ENCODE assay signal across 8 cellular contexts in the genomic region with DNA sequence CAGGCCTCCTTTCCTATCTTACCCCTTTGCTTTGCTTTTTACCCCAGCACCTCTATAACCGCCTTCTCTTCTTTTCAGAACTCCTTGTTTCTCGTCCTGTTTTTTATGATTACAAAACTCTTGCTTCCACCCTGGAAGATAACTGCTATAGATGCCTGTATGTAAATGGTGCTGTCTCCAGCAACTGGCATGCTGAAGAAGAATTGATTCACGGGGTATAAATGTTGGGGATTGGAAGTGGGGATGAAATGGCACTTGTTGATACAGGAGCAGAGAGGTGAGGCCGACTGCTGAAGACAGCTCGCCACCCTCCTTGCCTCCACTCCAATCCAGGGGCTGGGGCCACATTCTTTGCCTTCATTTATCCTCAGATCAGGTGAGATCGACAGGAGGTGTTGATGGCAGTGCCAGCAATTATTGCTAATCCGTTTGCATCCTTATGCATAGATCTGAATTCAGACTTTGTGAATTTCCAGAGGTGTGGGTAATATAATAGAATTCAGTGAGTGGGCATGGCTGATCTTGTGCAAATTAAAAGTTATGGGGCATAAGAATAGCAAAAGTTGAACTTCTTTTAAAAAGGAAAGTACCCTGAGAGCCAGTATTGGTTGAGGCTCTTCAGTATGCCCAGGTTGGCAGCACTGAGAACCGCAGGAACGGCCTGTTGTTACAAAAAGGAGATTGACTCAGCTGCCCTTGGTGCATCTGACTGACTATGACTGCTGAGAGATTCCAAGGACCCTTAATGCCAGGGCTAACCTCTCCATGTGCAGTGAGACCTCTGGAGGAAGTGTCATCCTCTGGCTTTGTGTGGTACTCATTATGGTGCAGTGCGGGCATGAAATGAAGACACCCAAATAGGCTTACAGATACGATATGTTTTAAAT. TPM values are rescaled to one million over a fixed set of nuclear protein-coding genes. Genes with fewer than 3 reads are reported as not detected.
DNase-seq lines count a peak whose midpoint lies in the region; ATAC-seq and TF ChIP-seq lines count a peak whose summit lies in the region.

No MANE protein-coding gene starts in this region.

- H3K27me3 ChIP-seq in OCI-LY3 (ENCODE audit: low read depth, low read length) (no peaks in the 10 kb centered on the region), ascending aorta (no peaks in the 10 kb centered on the region)

- DNase-seq in G401 (ENCODE audit: low spot score), result peak; percentile 69
- peak in 1 of 2 donors; percentile 69 for DNase-seq in ascending aorta (ENCODE audit: low spot score in 2 of 2)
- DNase-seq in immature natural killer cell, result peak in 2 of 3 donors; percentile 30 to 35
- DNase-seq in stimulated activated CD8-positive, alpha-beta memory T cell treated with anti-CD3 and anti-CD28 coated beads, Interleukin-4, amount 100 ng/mL, for 48 hours, result peak; percentile 68
- no peak for DNase-seq in NCI-H2171 (lab: John Stamatoyannopoulos, UW)
- DNase-seq in KG1 (lab: John Stamatoyannopoulos, UW), result no peak

- in situ Hi-C loops in G401 (cut with HindIII; ENCODE audit: low sequenced_read_pairs), result no loop called here

- H3K4me3 Mint-ChIP-seq in immature natural killer cell, result peak overlapping the region; percentile 95 to 97 (median 97)

- H3K36me3 ChIP-seq in OCI-LY3 (replicated peaks; ENCODE audit: low read depth, low read length) (peaks cover 76% of the 10 kb centered on the region), ascending aorta (peaks cover 37 to 62% of the 10 kb centered on the region in 2 donors)

- H3K4me1 ChIP-seq in OCI-LY3 (ENCODE audit: low read length) (peaks cover 59% of the 10 kb centered on the region), ascending aorta (peaks cover 4 to 29% of the 10 kb centered on the region in 2 donors)

- intact Hi-C loops in ascending aorta (cut with DNase I), result no loop called here

- TF ChIP-seq CTCF in OCI-LY3 (IDR thresholded peaks at IDR 0.05; ENCODE audit: low read depth, low read length) (no peak), ascending aorta (IDR thresholded peaks at IDR 0.05) (no peak)

- ATAC-seq in HG02852 (IDR thresholded peaks at IDR 0.05; ENCODE audit: unreplicated experiment), result no peak

- H3K36me3 Mint-ChIP-seq in immature natural killer cell, result peaks cover 17 to 42% (median 35%) of the 10 kb centered on the region in 3 donors

- H3K4me2 ChIP-seq in OCI-LY3 (ENCODE audit: low read length), result peak overlapping the region; percentile 92

- H3K9ac ChIP-seq in OCI-LY3 (ENCODE audit: low read length), result no peak overlapping the region

- no peak overlapping the region for H2AFZ ChIP-seq in OCI-LY3 (ENCODE audit: low read depth, low read length)

- peaks cover 100% of the 10 kb centered on the region for H3K79me2 ChIP-seq in OCI-LY3 (ENCODE audit: low read length)

- peaks cover 98% of the 10 kb centered on the region for H4K20me1 ChIP-seq in OCI-LY3 (ENCODE audit: insufficient read depth, low read length)

- H3K27ac Mint-ChIP-seq in immature natural killer cell, result peak overlapping the region; percentile 99 to 100 (median 99)

- H3K9me3 ChIP-seq in OCI-LY3 (ENCODE audit: insufficient read depth, low read length), result no peaks in the 10 kb centered on the region
- no peaks in the 10 kb centered on the region for H3K9me3 ChIP-seq in ascending aorta

- H3K27me3 Mint-ChIP-seq in immature natural killer cell (ENCODE audit: low read depth in 3 of 3), result peaks cover 42 to 58% (median 53%) of the 10 kb centered on the region in 3 donors

- peaks cover 83 to 89% of the 10 kb centered on the region in 2 donors for H3K4me1 Mint-ChIP-seq in immature natural killer cell

- H3K9me3 Mint-ChIP-seq in immature natural killer cell, result peaks cover 0 to 8% (median under 1%) of the 10 kb centered on the region in 6 donors

- H3K4me3 ChIP-seq in OCI-LY3 (ENCODE audit: low read length), result peak overlapping the region; percentile 82
- peak overlapping the region; percentile 56 to 80 for H3K4me3 ChIP-seq in ascending aorta

- H3K27ac ChIP-seq in OCI-LY3 (ENCODE audit: low read length) (0 out of 2 replicates have a peak overlapping the region, but pooled peaks have one; percentile 0), ascending aorta (peak overlapping the region; percentile 5 to 99)

RNA-seq across cellular contexts. Expression of a gene that starts 5.3 kb away (rescaled TPM):
- total RNA-seq in G401 (2014; rRNA removed; shearing (Covaris generic)), result 4.4 and 12.4 TPM in 2 replicates
- 180 TPM for total RNA-seq in ascending aorta
- 1 to 10 TPM in 2 of 3 donors, under 1 TPM in 1; 0.26 to 5.9 (median 1.4) TPM for polyA plus RNA-seq in immature natural killer cell

RNA-seq across cellular contexts. Expression of a gene that starts 41.5 kb away (rescaled TPM):
- total RNA-seq in G401 (2014; rRNA removed; shearing (Covaris generic)), result 31.1 and 40.1 TPM in 2 replicates
- total RNA-seq in ascending aorta, result 99.3 TPM
- 10 to 100 TPM; 62.8 to 73.5 (median 63.4) TPM for polyA plus RNA-seq in immature natural killer cell

RNA-seq across cellular contexts. Expression of a gene that starts 45.5 kb away (rescaled TPM):
- 1.1 TPM in 1 of 2 replicates, not detected in the other for total RNA-seq in G401 (2014; rRNA removed; shearing (Covaris generic))
- total RNA-seq in ascending aorta, result 11.4 TPM
- 10 to 100 TPM in 2 of 3 donors, 1 to 10 TPM in 1; 4.5 to 16.0 (median 10.3) TPM for polyA plus RNA-seq in immature natural killer cell

Comparison
In these comparisons a context has a peak if more than half of its experiments do, and no peak if none do; other contexts are left out.
1. DNase-seq: peak in G401 (single experiment), immature natural killer cell (2 of 3) and stimulated activated CD8-positive, alpha-beta memory T cell treated with anti-CD3 and anti-CD28 coated beads, Interleukin-4, amount 100 ng/mL, for 48 hours (single experiment); none in NCI-H2171 (single experiment) and KG1 (single experiment).
2. RNA of a gene that starts 5.3 kb away (total RNA-seq): 180 TPM in ascending aorta (single experiment); 4.4 to 12.4 TPM in G401; every median in the first group is over 10 times any median in the second.